16 cellular contexts compared by ENCODE assay signal in genomic region chr16:68134644-68135043, GRCh38.
"Had no signal": no experiment of that assay in that cellular context is flagged by ENCODE, and none has a peak within 500 bp of the region (broad histone marks: within the 10 kb centered on the region; RNA-seq: fewer than 3 reads in every experiment).

No MANE protein-coding gene starts in this region.

- H3K9me3 ChIP-seq: breast epithelium, esophagus muscularis mucosa, testis, upper lobe of right lung had no signal

- ATAC-seq: left lobe of liver; sciatic nerve; stimulated activated naive CD8-positive, alpha-beta T cell treated with anti-CD3 and anti-CD28 coated beads, Interleukin-15, Interleukin-2, amounts not matched to agents 100 U/mL and 50 U/mL, for 24 hours; upper lobe of right lung had no signal

- H3K27ac ChIP-seq: breast epithelium, esophagus muscularis mucosa, testis, upper lobe of right lung had no signal

- H3K27me3 Mint-ChIP-seq: activated naive CD8-positive, alpha-beta T cell treated with anti-CD3 and anti-CD28 coated beads, Interleukin-2, amount 10 ng/mL, durations not matched to agents 7 days and 5 days; progenitor cell of endocrine pancreas had no signal

- H3K4me3 Mint-ChIP-seq: activated naive CD8-positive, alpha-beta T cell treated with anti-CD3 and anti-CD28 coated beads, Interleukin-2, amount 10 ng/mL, durations not matched to agents 7 days and 5 days had no signal

- H3K27ac Mint-ChIP-seq: activated naive CD8-positive, alpha-beta T cell treated with anti-CD3 and anti-CD28 coated beads, Interleukin-2, amount 10 ng/mL, durations not matched to agents 7 days and 5 days; progenitor cell of endocrine pancreas had no signal

- DNase-seq: activated CD4-positive, alpha-beta T cell treated with anti-CD3 and anti-CD28 coated beads for 1 hour; activated CD8-positive, alpha-beta memory T cell treated with anti-CD3 and anti-CD28 coated beads for 24 hours; activated effector memory CD4-positive, alpha-beta T cell treated with anti-CD3 and anti-CD28 coated beads, Interleukin-2, amount 50 U/mL, for 16 hours; activated naive CD8-positive, alpha-beta T cell treated with anti-CD3 and anti-CD28 coated beads, Interleukin-2, amount 10 ng/mL, durations not matched to agents 7 days and 5 days; aorta; glutamatergic neuron; stimulated activated CD4-positive, alpha-beta T cell treated with anti-CD3 and anti-CD28 coated beads, Interleukin-2, amount 100 ng/mL, for 24 hours; stimulated activated naive CD8-positive, alpha-beta T cell treated with anti-CD3 and anti-CD28 coated beads, Interleukin-15, Interleukin-2, amounts not matched to agents 100 U/mL and 50 U/mL, for 24 hours; T1000; testis; upper lobe of right lung had no signal

- H3K27me3 ChIP-seq: breast epithelium, esophagus muscularis mucosa, testis, upper lobe of right lung had no signal

- H3K36me3 ChIP-seq: breast epithelium had no signal

- H3K9me3 Mint-ChIP-seq: activated naive CD8-positive, alpha-beta T cell treated with anti-CD3 and anti-CD28 coated beads, Interleukin-2, amount 10 ng/mL, durations not matched to agents 7 days and 5 days had no signal

- H3K4me3 ChIP-seq: breast epithelium, esophagus muscularis mucosa, testis, upper lobe of right lung had no signal
